31 cellular contexts compared by ENCODE assay signal in genomic region chr16:17298238-17298637, GRCh38.
"Had no signal": no experiment of that assay in that cellular context is flagged by ENCODE, and none has a peak within 500 bp of the region (broad histone marks: within the 10 kb centered on the region; RNA-seq: fewer than 3 reads in every experiment).

No MANE protein-coding gene starts in this region.

- H3K4me1 ChIP-seq: uterus had no signal

- H3K9me3 ChIP-seq: ovary, psoas muscle, spleen, suprapubic skin, testis, tibial artery, transverse colon, upper lobe of right lung, uterus had no signal

- H2AFZ ChIP-seq: parathyroid adenoma had no signal

- H3K4me3 Mint-ChIP-seq: naive thymus-derived CD4-positive, alpha-beta T cell; natural killer cell; nephron; stimulated activated memory B cell treated with anti-CD40 and anti-IgM and Interleukin-4, amounts not matched to agents 10 μg/mL and 1 μg/mL and 100 μg/mL, for 72 hours; stimulated activated naive CD8-positive, alpha-beta T cell treated with anti-CD3 and anti-CD28 coated beads, Interleukin-15, amount 100 ng/mL, for 72 hours; type B pancreatic cell had no signal

- H3K9me3 Mint-ChIP-seq: naive thymus-derived CD4-positive, alpha-beta T cell; natural killer cell; nephron; stimulated activated memory B cell treated with anti-CD40 and anti-IgM and Interleukin-4, amounts not matched to agents 10 μg/mL and 1 μg/mL and 100 μg/mL, for 72 hours; stimulated activated naive CD8-positive, alpha-beta T cell treated with anti-CD3 and anti-CD28 coated beads, Interleukin-15, amount 100 ng/mL, for 72 hours; type B pancreatic cell had no signal

- ATAC-seq: naive thymus-derived CD4-positive, alpha-beta T cell; natural killer cell; psoas muscle; right cardiac atrium; sciatic nerve; stimulated activated memory B cell treated with anti-CD40 and anti-IgM and Interleukin-4, amounts not matched to agents 10 μg/mL and 1 μg/mL and 100 μg/mL, for 72 hours; stimulated activated naive CD8-positive, alpha-beta T cell treated with anti-CD3 and anti-CD28 coated beads, Interleukin-15, amount 100 ng/mL, for 72 hours; stimulated activated naive CD8-positive, alpha-beta T cell treated with anti-CD3 and anti-CD28 coated beads, Interleukin-15, Interleukin-2, amounts not matched to agents 100 U/mL and 50 U/mL, for 24 hours; upper lobe of right lung had no signal

- H3K9ac ChIP-seq: parathyroid adenoma had no signal

- DNase-seq: naive thymus-derived CD4-positive, alpha-beta T cell; natural killer cell; occipital lobe; ovary; posterior cingulate gyrus; psoas muscle; right cardiac atrium; spleen; stimulated activated CD4-positive, alpha-beta T cell treated with anti-CD3 and anti-CD28 coated beads, Interleukin-12 subunit alpha, Interleukin-12 subunit beta, amount 100 ng/mL, for 4 hours; stimulated activated CD4-positive, alpha-beta T cell treated with anti-CD3 and anti-CD28 coated beads, Interleukin-1b, Interleukin-23, amount 100 ng/mL, for 48 hours; stimulated activated CD4-positive, alpha-beta T cell treated with anti-CD3 and anti-CD28 coated beads, Interleukin-4, amount 100 ng/mL, for 1 hour; stimulated activated CD4-positive, alpha-beta T cell treated with anti-CD3 and anti-CD28 coated beads, Interleukin-4, amount 100 ng/mL, for 4 hours; stimulated activated CD8-positive, alpha-beta memory T cell treated with anti-CD3 and anti-CD28 coated beads, Interleukin-4, amount 100 ng/mL, for 48 hours; stimulated activated naive CD4-positive, alpha-beta T cell; stimulated activated naive CD8-positive, alpha-beta T cell treated with anti-CD3 and anti-CD28 coated beads, Interleukin-15, amount 100 ng/mL, for 72 hours; stimulated activated naive CD8-positive, alpha-beta T cell treated with anti-CD3 and anti-CD28 coated beads, Interleukin-15, Interleukin-2, amounts not matched to agents 100 U/mL and 50 U/mL, for 24 hours; substantia nigra; testis; tibial artery; transverse colon; upper lobe of right lung; uterus had no signal

- H3K4me2 ChIP-seq: smooth muscle cell had no signal

- H3K36me3 ChIP-seq: ovary, spleen, suprapubic skin, tibial artery, transverse colon, upper lobe of right lung, uterus had no signal

- H3K27ac Mint-ChIP-seq: natural killer cell, nephron, progenitor cell of endocrine pancreas, type B pancreatic cell had no signal

- H3K27me3 Mint-ChIP-seq: naive thymus-derived CD4-positive, alpha-beta T cell; progenitor cell of endocrine pancreas; stimulated activated memory B cell treated with anti-CD40 and anti-IgM and Interleukin-4, amounts not matched to agents 10 μg/mL and 1 μg/mL and 100 μg/mL, for 72 hours; stimulated activated naive CD8-positive, alpha-beta T cell treated with anti-CD3 and anti-CD28 coated beads, Interleukin-15, amount 100 ng/mL, for 72 hours; type B pancreatic cell had no signal

- H3K4me3 ChIP-seq: ovary, psoas muscle, skin epidermis, smooth muscle cell, spleen, suprapubic skin, testis, tibial artery, transverse colon, upper lobe of right lung, uterus had no signal

- H3K27me3 ChIP-seq: ovary, spleen, suprapubic skin, testis, tibial artery, transverse colon, upper lobe of right lung, uterus had no signal

- H3K79me2 ChIP-seq: parathyroid adenoma had no signal

- H3K27ac ChIP-seq: ovary, parathyroid adenoma, psoas muscle, skin epidermis, spleen, suprapubic skin, tibial artery, transverse colon, upper lobe of right lung, uterus had no signal

- H3K36me3 Mint-ChIP-seq: natural killer cell, type B pancreatic cell had no signal
